Comparison of ENCODE assay signal across 1 cellular context in genomic region chr14:34610101-34610500, GRCh38.
A peak's percentile ranks its signal among the peaks of the same experiment; 100 is the strongest.
TF ChIP-seq lines count a peak whose summit lies in the region.

No MANE protein-coding gene starts in this region.

TF ChIP-seq in K562, 482 proteins besides CTCF, POLR2A, EP300 and RAD21 (continued from another document):
- 0 out of 2 replicates have a peak, but pooled peaks have one; percentile 7 for TF ChIP-seq C11orf30 (IDR thresholded peaks at IDR 0.05; ENCODE audit: low read depth)
- TF ChIP-seq TFAM (CRISPR knock-in tag; conservative IDR thresholded peaks at IDR 0.05) = no peak
- TF ChIP-seq BMI1 (IDR thresholded peaks at IDR 0.05; ENCODE audit: low read length) = no peak
- peak; percentile 64 for TF ChIP-seq ZNF384 (IDR thresholded peaks at IDR 0.05; ENCODE audit: low read depth, low read length)
